In the genomic region with DNA sequence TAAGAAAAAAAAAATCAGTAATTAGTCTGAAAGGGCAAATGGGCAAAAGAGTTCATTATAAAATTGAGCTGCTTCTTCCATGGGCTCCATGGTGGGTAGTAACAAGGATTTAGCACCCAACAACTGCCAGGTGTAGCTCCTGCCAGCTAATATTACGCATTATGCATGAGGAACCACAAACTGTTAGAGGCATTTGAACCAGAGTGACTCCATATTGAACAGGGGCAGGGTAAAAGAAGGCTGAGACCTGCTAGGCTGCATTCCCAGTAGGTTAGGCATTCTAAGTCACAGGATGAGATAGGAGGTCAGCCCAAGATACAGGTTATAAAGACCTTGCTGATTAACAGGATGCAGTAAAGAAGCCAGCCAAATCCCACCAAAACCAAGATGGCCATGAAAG, we compare ENCODE assay signal across 23 cellular contexts.
"Had no signal": no experiment of that assay in that cellular context is flagged by ENCODE, and none has a peak within 500 bp of the region (broad histone marks: within the 10 kb centered on the region; RNA-seq: fewer than 3 reads in every experiment).

No MANE protein-coding gene starts in this region.

- H3K4me3 ChIP-seq: MG63, SJSA1, SK-N-MC had no signal

- H3K27ac ChIP-seq: HL-60, SJSA1, SK-N-MC had no signal

- H3K9me3 ChIP-seq: MG63, SJSA1 had no signal

- H3K27me3 ChIP-seq: MG63, SJSA1 had no signal

- H3K4me1 ChIP-seq: SJSA1 had no signal

- H3K36me3 ChIP-seq: MG63, SJSA1 had no signal

- FAIRE-seq: HTR-8/SVneo, RCC 7860 had no signal

- DNase-seq: Karpas-422, KG1, MG63, NCI-H1092, NCI-H1105 treated with DMSO at 0.1 percent for 48 hours, NCI-H1417 treated with DMSO at 0.1 percent for 48 hours, NCI-H146, NCI-H1694 treated with DMSO at 0.1 percent for 48 hours, NCI-H1930, NCI-H2081, NCI-H2107, NCI-H2227 treated with DMSO at 0.1 percent for 48 hours, NCI-H524, NCI-H69, NCI-H774, Right ventricle myocardium superior, RPMI8226, SIG-M5 had no signal
